29 cellular contexts compared by ENCODE assay signal in the genomic region with DNA sequence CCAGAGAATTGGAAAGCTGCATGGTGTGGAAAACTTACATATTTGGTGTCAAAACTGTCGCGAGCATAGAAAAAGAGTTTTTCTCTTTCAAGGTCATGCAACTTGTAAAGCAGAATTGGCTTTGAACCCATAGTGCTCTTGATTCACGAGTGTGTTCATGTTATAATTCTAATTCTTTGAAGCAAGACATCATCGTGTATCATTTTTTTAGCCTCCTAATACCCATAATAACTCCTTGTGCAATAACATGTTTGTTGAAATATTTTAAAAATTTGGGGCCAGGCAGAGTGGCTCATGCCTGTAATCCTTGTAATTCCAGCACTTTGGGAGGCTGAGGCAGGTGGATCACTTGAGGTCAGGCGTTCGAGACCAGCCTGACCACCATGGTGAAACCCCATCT. TPM values are rescaled to one million over a fixed set of nuclear protein-coding genes. Genes with fewer than 3 reads are reported as not detected.
"Had no signal": no experiment of that assay in that cellular context is flagged by ENCODE, and none has a peak within 500 bp of the region (broad histone marks: within the 10 kb centered on the region; RNA-seq: fewer than 3 reads in every experiment).

No MANE protein-coding gene starts in this region.

- H3K27ac ChIP-seq: HL-60, KMS-11, RWPE1 had no signal

- ATAC-seq: K562, Panc1, PC-3 had no signal

- DNase-seq: Kasumi-1, MV-4-11, NCI-H1048, NCI-H1105, NCI-H1417, NCI-H1436 treated with DMSO at 0.1 percent for 48 hours, NCI-H1694 treated with DMSO at 0.1 percent for 48 hours, NCI-H1930, NCI-H2081, NCI-H2171, NCI-H226, NCI-H446, NCI-H510A, NCI-H524 treated with DMSO at 0.1 percent for 48 hours, NCI-H69, NCI-H774, PC-3, SHP77, SK-N-SH, SW 1271 had no signal

- FAIRE-seq: HTR-8/SVneo, K562 had no signal

- H3K4me2 ChIP-seq: KMS-11, SK-N-SH had no signal

- H3K4me3 ChIP-seq: K562 had no signal

- H3K9ac ChIP-seq: KMS-11, SK-N-SH had no signal

RNA-seq across cellular contexts. Expression of gene CCL24, which starts 4.2 kb away (rescaled TPM):
- total RNA-seq: M059J, PC-3, SK-MEL-5 had no signal
- polyA plus RNA-seq: IgD-negative memory B cell, SK-N-SH had no signal

RNA-seq across cellular contexts. Expression of gene CCL26, which starts 37.4 kb away (rescaled TPM):
- total RNA-seq: SK-MEL-5 had no signal
- polyA plus RNA-seq: IgD-negative memory B cell, SK-N-SH had no signal
